24 cellular contexts compared by ENCODE assay signal in genomic region chr18:61159246-61159645, GRCh38.
"Had no signal": no experiment of that assay in that cellular context is flagged by ENCODE, and none has a peak within 500 bp of the region (broad histone marks: within the 10 kb centered on the region; RNA-seq: fewer than 3 reads in every experiment).

No MANE protein-coding gene starts in this region.

- H3K27ac Mint-ChIP-seq: dendritic cell treated with granulocyte-macrophage colony-stimulating factor and Interleukin-4, amounts not matched to agents 40 ng/mL and 50 ng/mL, for 4 days; effector memory CD8-positive, alpha-beta T cell; endodermal cell; memory B cell; naive B cell had no signal

- H3K36me3 ChIP-seq: colonic mucosa, esophagus squamous epithelium, gastrocnemius medialis, heart right ventricle, left lung, lower lobe of right lung had no signal

- DNase-seq: colonic mucosa; cortex of kidney; effector CD8-positive, alpha-beta T cell; effector memory CD8-positive, alpha-beta T cell; endodermal cell; erythroblast; esophagus squamous epithelium; foreskin fibroblast; foreskin melanocyte; gastrocnemius medialis; glutamatergic neuron; heart right ventricle; hippocampal formation; left cardiac atrium; left lung; left ventricle myocardium superior; lower lobe of right lung; mesendoderm; midbrain; naive B cell had no signal

- H3K4me1 ChIP-seq: colonic mucosa, esophagus squamous epithelium, gastrocnemius medialis, heart right ventricle, left lung, lower lobe of right lung had no signal

- H3K4me3 ChIP-seq: colonic mucosa, esophagus squamous epithelium, gastrocnemius medialis, heart right ventricle, left lung, lower lobe of right lung had no signal

- H3K27ac ChIP-seq: colonic mucosa, epithelial cell of prostate, esophagus squamous epithelium, gastrocnemius medialis, heart right ventricle, left lung, lower lobe of right lung had no signal

- H3K27me3 ChIP-seq: colonic mucosa, esophagus squamous epithelium, gastrocnemius medialis, heart right ventricle, left lung had no signal

- H3K36me3 Mint-ChIP-seq: memory B cell, naive B cell had no signal

- ATAC-seq: effector memory CD8-positive, alpha-beta T cell; esophagus mucosa; gastrocnemius medialis; heart right ventricle; left cardiac atrium; left lung; left ventricle myocardium superior; lower lobe of right lung had no signal

- H3K9me3 Mint-ChIP-seq: dendritic cell treated with granulocyte-macrophage colony-stimulating factor and Interleukin-4, amounts not matched to agents 40 ng/mL and 50 ng/mL, for 4 days; endodermal cell; memory B cell had no signal

- H3K9me3 ChIP-seq: colonic mucosa, esophagus squamous epithelium, gastrocnemius medialis, heart right ventricle, left lung, lower lobe of right lung had no signal
